8 cellular contexts compared by ENCODE assay signal in the genomic region with DNA sequence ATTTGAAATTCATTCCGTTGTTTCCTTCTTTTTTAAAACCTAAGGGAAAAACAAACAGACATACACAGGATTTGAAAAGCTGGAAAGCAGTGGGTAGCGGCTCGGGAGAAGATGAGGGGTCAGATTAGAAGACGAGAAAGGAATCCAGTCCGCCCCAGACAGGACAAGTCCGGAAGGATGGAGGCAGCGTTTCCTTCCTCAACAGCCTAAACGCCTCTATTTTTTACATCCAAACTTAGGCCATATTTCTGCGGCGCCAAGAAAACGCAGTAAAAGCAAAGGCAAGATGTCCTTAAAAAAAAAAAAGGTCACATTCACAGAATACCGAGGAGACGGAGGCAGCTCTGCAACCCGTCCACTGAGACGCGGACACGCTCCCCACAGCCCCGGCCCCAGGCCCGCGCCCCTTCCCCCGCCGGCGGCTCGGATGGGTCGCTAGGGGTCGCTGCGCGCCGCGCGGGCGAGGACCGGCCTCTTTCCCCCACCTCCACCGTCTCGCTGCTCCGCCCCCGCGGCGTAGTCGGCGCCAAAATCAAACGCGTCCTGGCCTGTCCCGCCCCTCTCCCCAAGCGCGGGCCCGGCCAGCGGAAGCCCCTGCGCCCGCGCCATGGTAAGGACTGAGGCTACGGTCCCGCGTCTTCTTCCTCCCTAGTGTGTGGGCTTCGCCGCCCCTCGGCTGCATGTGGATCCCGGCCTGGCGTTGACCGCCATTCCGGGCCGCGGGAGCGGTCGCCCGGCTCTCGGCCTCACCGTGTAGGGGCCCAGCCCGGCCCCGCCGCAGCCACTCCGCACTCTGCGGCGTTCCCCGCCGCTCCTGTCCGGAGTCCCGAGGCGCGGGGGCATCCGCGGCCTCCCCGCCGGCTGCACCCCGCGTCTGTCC. TPM values are rescaled to one million over a fixed set of nuclear protein-coding genes. Genes with fewer than 3 reads are reported as not detected.
DNase-seq lines count a peak whose midpoint lies in the region; ATAC-seq and TF ChIP-seq lines count a peak whose summit lies in the region.

A gene with protein sequence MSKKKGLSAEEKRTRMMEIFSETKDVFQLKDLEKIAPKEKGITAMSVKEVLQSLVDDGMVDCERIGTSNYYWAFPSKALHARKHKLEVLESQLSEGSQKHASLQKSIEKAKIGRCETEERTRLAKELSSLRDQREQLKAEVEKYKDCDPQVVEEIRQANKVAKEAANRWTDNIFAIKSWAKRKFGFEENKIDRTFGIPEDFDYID (plus strand): TSS at position 558 of the 880 bp plus-strand sequence. CDS start 50 bp downstream, at position 608.

- in situ Hi-C loops in GM13976 (cut with MboI; ENCODE audit: low sequenced_read_pairs, unreplicated experiment) = loop anchor here (10.0 kb wide), 1 partner anchor 290 kb away; no protein-coding TSS in a partner anchor

- H3K4me3 ChIP-seq in heart right ventricle (peak within 1 kb of the TSS; percentile 66 to 91 (median 81)), upper lobe of left lung (peak within 1 kb of the TSS; percentile 60 to 96 (median 71))

- no peak for TF ChIP-seq POLR2A in upper lobe of left lung (IDR thresholded peaks at IDR 0.05)

- WGBS in heart right ventricle, 2 donors = 1 to 2% methylated on average over 86 of the region's 86 CpGs
- 1 to 2% methylated on average over 25 to 34 of the region's 86 CpGs for WGBS in upper lobe of left lung, 2 donors

- peaks cover 2 to 29% (median 17%) of the 10 kb centered on the region in 9 donors for H3K4me1 ChIP-seq in heart right ventricle
- peaks cover 12 to 27% (median 16%) of the 10 kb centered on the region in 4 donors for H3K4me1 ChIP-seq in upper lobe of left lung

- H3K27me3 Mint-ChIP-seq in activated naive CD8-positive, alpha-beta T cell treated with anti-CD3 and anti-CD28 coated beads, Interleukin-2, amount 50 U/mL, for 24 hours = peaks cover 12% of the 10 kb centered on the region

- peak within 1 kb of the TSS; percentile 92 for H3K4me3 Mint-ChIP-seq in activated naive CD8-positive, alpha-beta T cell treated with anti-CD3 and anti-CD28 coated beads, Interleukin-2, amount 50 U/mL, for 24 hours

- H3K27ac ChIP-seq in heart right ventricle (peak within 1 kb of the TSS in 1 of 10 donors; percentile 64), upper lobe of left lung (peak within 1 kb of the TSS in 1 of 4 donors; percentile 50)

- ATAC-seq in HG02763 (IDR thresholded peaks at IDR 0.05; ENCODE audit: unreplicated experiment) (peak; percentile 77), heart right ventricle (peak; percentile 92 to 97 (median 95)), upper lobe of left lung (ENCODE audit: low FRiP score in 2 of 2) (peak; percentile 93 to 98)
- ATAC-seq in activated naive CD8-positive, alpha-beta T cell treated with anti-CD3 and anti-CD28 coated beads, Interleukin-2, amount 50 U/mL, for 24 hours = peak; percentile 94

- TF ChIP-seq CTCF in GM13976 (IDR thresholded peaks at IDR 0.05; ENCODE audit: borderline replicate concordance, control extremely low read depth, extremely low read depth, insufficient read depth, missing control alignments) = peak; percentile 83
- peak; percentile 79 to 99 (median 99) for TF ChIP-seq CTCF in heart right ventricle (IDR thresholded peaks at IDR 0.05)
- peak; percentile 73 to 97 (median 89) for TF ChIP-seq CTCF in upper lobe of left lung (IDR thresholded peaks at IDR 0.05)

- no peaks in the 10 kb centered on the region for H3K27me3 ChIP-seq in heart right ventricle
- H3K27me3 ChIP-seq in upper lobe of left lung = no peaks in the 10 kb centered on the region

- H3K9me3 Mint-ChIP-seq in activated naive CD8-positive, alpha-beta T cell treated with anti-CD3 and anti-CD28 coated beads, Interleukin-2, amount 50 U/mL, for 24 hours = no peaks in the 10 kb centered on the region

- DNase-seq in GM13976 (ENCODE audit: low spot score) (peak; percentile 94), NCI-H1417 (lab: John Stamatoyannopoulos, UW) (peak; percentile 74 to 92 (median 90)), T follicular helper cell (ENCODE audit: low read depth) (peak; percentile 84), heart right ventricle (peak; percentile 86 to 87), posterior cingulate gyrus (peak; percentile 71 to 97 (median 84)), upper lobe of left lung (peak; percentile 84 to 98)
- DNase-seq in activated naive CD8-positive, alpha-beta T cell treated with anti-CD3 and anti-CD28 coated beads, Interleukin-2, amount 50 U/mL, for 24 hours = peak; percentile 95

- intact Hi-C loops in heart right ventricle (cut with DNase I) (loop anchor here (1.0 to 10.0 kb wide), 14 partner anchors 90 to 410 kb away; partner anchors contain the start of gene TMEM131L (in 5 of the 10)), posterior cingulate gyrus (cut with DNase I) (loop anchor here (1.0 to 10.0 kb wide), 5 partner anchors 123 to 400 kb away; partner anchors contain the start of gene TMEM131L)

- peak within 1 kb of the TSS; percentile 85 for H3K27ac Mint-ChIP-seq in activated naive CD8-positive, alpha-beta T cell treated with anti-CD3 and anti-CD28 coated beads, Interleukin-2, amount 50 U/mL, for 24 hours

- no peak for TF ChIP-seq EP300 in upper lobe of left lung (IDR thresholded peaks at IDR 0.05)

- peaks cover 28% of the 10 kb centered on the region for H3K4me1 Mint-ChIP-seq in activated naive CD8-positive, alpha-beta T cell treated with anti-CD3 and anti-CD28 coated beads, Interleukin-2, amount 50 U/mL, for 24 hours

- H3K36me3 Mint-ChIP-seq in activated naive CD8-positive, alpha-beta T cell treated with anti-CD3 and anti-CD28 coated beads, Interleukin-2, amount 50 U/mL, for 24 hours (ENCODE audit: low read depth) = peaks cover 5% of the 10 kb centered on the region

- no peaks in the 10 kb centered on the region for H3K9me3 ChIP-seq in heart right ventricle
- H3K9me3 ChIP-seq in upper lobe of left lung = no peaks in the 10 kb centered on the region

- H3K36me3 ChIP-seq in heart right ventricle (peaks cover 0 to 8% (median 0%) of the 10 kb centered on the region in 9 donors), upper lobe of left lung (no peaks in the 10 kb centered on the region)

RNA-seq across cellular contexts. Expression of the gene that starts here (rescaled TPM):
- total RNA-seq in heart right ventricle (1 to 10 TPM in 1 of 10 donors, under 1 TPM in 4, not detected in 5; 0.25 to 1.7 (median 0.40) TPM), upper lobe of left lung (1 to 10 TPM in 4 of 6 donors, not detected in 2; 1.2 to 3.2 (median 1.3) TPM)
- under 1 TPM in 1 of 2 donors, not detected in 1; 0.20 TPM for polyA plus RNA-seq in heart right ventricle
